In genomic region chr3:38397320-38397719, GRCh38 we compare ENCODE assay signal across 11 cellular contexts. TPM values are rescaled to one million over a fixed set of nuclear protein-coding genes. Genes with fewer than 3 reads are reported as not detected.
DNase-seq lines count a peak whose midpoint lies in the region; ATAC-seq and TF ChIP-seq lines count a peak whose summit lies in the region.
"Had no signal": no experiment of that assay in that cellular context is flagged by ENCODE, and none has a peak within 500 bp of the region (broad histone marks: within the 10 kb centered on the region; RNA-seq: fewer than 3 reads in every experiment).

No MANE protein-coding gene starts in this region.

- H3K27ac ChIP-seq in heart left ventricle (no peak overlapping the region), thyroid gland (no peak overlapping the region)
- H3K27ac ChIP-seq: BLaER1, colonic mucosa had no signal

- POLR2A ChIA-PET in activated CD8-positive, alpha-beta T cell treated with anti-CD3 and anti-CD28 coated beads for 36 hours (lab: Charles Lee), result no interaction called here

- H3K9me3 ChIP-seq in heart left ventricle (no peaks in the 10 kb centered on the region), thyroid gland (no peaks in the 10 kb centered on the region)
- H3K9me3 ChIP-seq: BLaER1, colonic mucosa had no signal

- no peak overlapping the region for H3K4me3 Mint-ChIP-seq in activated CD8-positive, alpha-beta T cell treated with anti-CD3 and anti-CD28 coated beads for 36 hours

- 31 to 41% (median 37%) methylated on average over 5 of the region's 5 CpGs for WGBS in heart left ventricle, 4 donors
- 28 to 48% methylated on average over 5 of the region's 5 CpGs for WGBS in thyroid gland, 2 donors

- intact Hi-C loops in heart left ventricle (cut with DNase I) (loop anchor here in 2 of 10 donors (10.0 kb wide), 2 partner anchors 47 to 77 kb away; no protein-coding TSS in a partner anchor), Right ventricle myocardium superior (cut with DNase I) (no loop called here), thyroid gland (cut with DNase I) (no loop called here)
- intact Hi-C loops in activated CD8-positive, alpha-beta T cell treated with anti-CD3 and anti-CD28 coated beads for 36 hours (cut with micrococcal nuclease), result no loop called here

- H3K27ac Mint-ChIP-seq in activated CD8-positive, alpha-beta T cell treated with anti-CD3 and anti-CD28 coated beads for 36 hours, result no peak overlapping the region

- H3K4me3 ChIP-seq in heart left ventricle, result no peak overlapping the region
- H3K4me3 ChIP-seq in thyroid gland (replicated peaks in 1 of 3), result no peak overlapping the region
- H3K4me3 ChIP-seq: BLaER1, colonic mucosa had no signal

- CTCF ChIA-PET in activated CD8-positive, alpha-beta T cell treated with anti-CD3 and anti-CD28 coated beads for 36 hours (lab: Charles Lee), result no interaction called here

- no peaks in the 10 kb centered on the region for H3K9me3 Mint-ChIP-seq in activated CD8-positive, alpha-beta T cell treated with anti-CD3 and anti-CD28 coated beads for 36 hours

- no peaks in the 10 kb centered on the region for H3K27me3 Mint-ChIP-seq in activated CD8-positive, alpha-beta T cell treated with anti-CD3 and anti-CD28 coated beads for 36 hours

- peaks cover 0 to 34% (median 9%) of the 10 kb centered on the region in 9 donors for H3K36me3 ChIP-seq in heart left ventricle
- H3K36me3 ChIP-seq in thyroid gland, result no peaks in the 10 kb centered on the region
- H3K36me3 ChIP-seq: colonic mucosa had no signal

- peaks cover 25% of the 10 kb centered on the region for H3K36me3 Mint-ChIP-seq in activated CD8-positive, alpha-beta T cell treated with anti-CD3 and anti-CD28 coated beads for 36 hours (ENCODE audit: low read depth)

- TF ChIP-seq CTCF in heart left ventricle (IDR thresholded peaks at IDR 0.05), result no peak
- no peak for TF ChIP-seq CTCF in activated CD8-positive, alpha-beta T cell treated with anti-CD3 and anti-CD28 coated beads for 36 hours (IDR thresholded peaks at IDR 0.05)
- TF ChIP-seq CTCF in thyroid gland (IDR thresholded peaks at IDR 0.05), result no peak

- H3K4me1 ChIP-seq in heart left ventricle (no peaks in the 10 kb centered on the region), thyroid gland (no peaks in the 10 kb centered on the region)
- H3K4me1 ChIP-seq: BLaER1, colonic mucosa had no signal

- H3K27me3 ChIP-seq in heart left ventricle, result no peaks in the 10 kb centered on the region
- H3K27me3 ChIP-seq in thyroid gland, result no peaks in the 10 kb centered on the region
- H3K27me3 ChIP-seq: BLaER1, colonic mucosa had no signal

- no peak for TF ChIP-seq POLR2A in heart left ventricle (IDR thresholded peaks at IDR 0.05)
- no peak for TF ChIP-seq POLR2A in thyroid gland (IDR thresholded peaks at IDR 0.05)

- peak in 1 of 5 donors; percentile 33 for DNase-seq in heart left ventricle
- no peak for DNase-seq in Right ventricle myocardium superior
- DNase-seq in activated CD8-positive, alpha-beta T cell treated with anti-CD3 and anti-CD28 coated beads for 36 hours, result peak; percentile 8
- peak; percentile 24 for DNase-seq in hepatic stellate cell (ENCODE audit: low spot score)
- DNase-seq in thyroid gland, result peak; percentile 4 to 39
- DNase-seq in stimulated activated CD4-positive, alpha-beta T cell treated with anti-CD3 and anti-CD28 coated beads, Interleukin-2, amount 100 ng/mL, for 24 hours, result no peak
- no peak for DNase-seq in NCI-H1694 treated with DMSO at 0.1 percent for 48 hours (lab: John Stamatoyannopoulos, UW)
- DNase-seq: colonic mucosa, NCI-H2227 treated with DMSO at 0.1 percent for 48 hours had no signal

- H3K4me1 Mint-ChIP-seq in activated CD8-positive, alpha-beta T cell treated with anti-CD3 and anti-CD28 coated beads for 36 hours (ENCODE audit: low read depth), result no peaks in the 10 kb centered on the region

- ATAC-seq in heart left ventricle, result peak; percentile 37 to 64 (median 60)
- no peak for ATAC-seq in Right ventricle myocardium superior (ENCODE audit: poor library complexity)
- ATAC-seq in activated CD8-positive, alpha-beta T cell treated with anti-CD3 and anti-CD28 coated beads for 36 hours, result no peak
- ATAC-seq in HG03378 (IDR thresholded peaks at IDR 0.05; ENCODE audit: unreplicated experiment), result no peak

RNA-seq across cellular contexts. Expression of gene XYLB, which starts 50.7 kb away (rescaled TPM):
- total RNA-seq in heart left ventricle, result 1 to 10 TPM in 5 of 9 donors, under 1 TPM in 4; 0.35 to 2.9 (median 1.3) TPM
- under 1 TPM; 0.23 to 0.42 TPM for polyA plus RNA-seq in heart left ventricle
- 1.5 TPM for total RNA-seq in Right ventricle myocardium superior
- total RNA-seq in activated CD8-positive, alpha-beta T cell treated with anti-CD3 and anti-CD28 coated beads for 36 hours, result 1 to 10 TPM; 4.4 to 4.7 TPM
- 1 to 10 TPM in 3 of 4 donors, under 1 TPM in 1; 0.78 to 1.7 (median 1.1) TPM for total RNA-seq in thyroid gland

RNA-seq across cellular contexts. Expression of gene ACVR2B, which starts 56.4 kb away (rescaled TPM):
- total RNA-seq in heart left ventricle (10 to 100 TPM in 1 of 9 donors, 1 to 10 TPM in 8; 3.5 to 12.4 (median 6.2) TPM), Right ventricle myocardium superior (4.4 TPM), thyroid gland (10 to 100 TPM in 1 of 4 donors, 1 to 10 TPM in 3; 5.1 to 12.2 (median 7.7) TPM)
- 1 to 10 TPM; 1.3 to 1.5 TPM for polyA plus RNA-seq in heart left ventricle
- 1 to 10 TPM; 5.4 to 6.9 TPM for total RNA-seq in activated CD8-positive, alpha-beta T cell treated with anti-CD3 and anti-CD28 coated beads for 36 hours

Comparison
In these comparisons a context has a peak if more than half of its experiments do, and no peak if none do; other contexts are left out.
1. ATAC-seq: peak in heart left ventricle (4 of 4); none in Right ventricle myocardium superior (single experiment), activated CD8-positive, alpha-beta T cell treated with anti-CD3 and anti-CD28 coated beads for 36 hours (single experiment) and HG03378 (single experiment).
2. DNase-seq: peak in activated CD8-positive, alpha-beta T cell treated with anti-CD3 and anti-CD28 coated beads for 36 hours (single experiment), hepatic stellate cell (single experiment) and thyroid gland (2 of 2); none in Right ventricle myocardium superior (single experiment), stimulated activated CD4-positive, alpha-beta T cell treated with anti-CD3 and anti-CD28 coated beads, Interleukin-2, amount 100 ng/mL, for 24 hours (0 of 2) and NCI-H1694 treated with DMSO at 0.1 percent for 48 hours (single experiment).